ENCODE assay signal across 26 cellular contexts in genomic region chr10:95421782-95422181, GRCh38.
DNase-seq lines count a peak whose midpoint lies in the region; ATAC-seq and TF ChIP-seq lines count a peak whose summit lies in the region.
"Had no signal": no experiment of that assay in that cellular context is flagged by ENCODE, and none has a peak within 500 bp of the region (broad histone marks: within the 10 kb centered on the region; RNA-seq: fewer than 3 reads in every experiment).

No MANE protein-coding gene starts in this region.

- CTCF ChIA-PET in CD4-positive, alpha-beta memory T cell (lab: Charles Lee; ENCODE audit: partially characterized antibody): interaction anchor here (1.0 kb wide), 2 partner anchors 8 to 24 kb away, joined by 3 to 4 read pairs; no protein-coding TSS in a partner anchor
- CTCF ChIA-PET in T-cell (lab: Charles Lee): no interaction called here

- no peak for DNase-seq in heart left ventricle
- DNase-seq in left cardiac atrium: no peak
- peak in 1 of 2 donors; percentile 57 for DNase-seq in left lung
- peak in 1 of 49 donors; percentile 29 for DNase-seq in substantia nigra (lab: John Stamatoyannopoulos, UW)
- DNase-seq in CD4-positive, alpha-beta memory T cell: no peak
- no peak for DNase-seq in dedifferentiated amniotic fluid mesenchymal stem cell (ENCODE audit: extremely low spot score)
- no peak for DNase-seq in erythroblast (lab: John Stamatoyannopoulos, UW)
- no peak for DNase-seq in T-cell
- DNase-seq: activated CD4-positive, alpha-beta T cell treated with anti-CD3 and anti-CD28 coated beads, Interleukin-2, amount 50 U/mL, for 48 hours; activated CD4-positive, CD25-positive, alpha-beta regulatory T cell treated with anti-CD3 and anti-CD28 coated beads, Interleukin-2, amount 50 U/mL, for 72 hours; activated naive CD8-positive, alpha-beta T cell treated with anti-CD3 and anti-CD28 coated beads, Interleukin-2, amount 50 U/mL, for 24 hours; activated T-cell treated with anti-CD3 and anti-CD28 coated beads, Interleukin-2, amount 50 U/mL, for 48 hours; Calu3; DMS79; GDM1; HCEC 1CT; Kasumi-1; naive thymus-derived CD8-positive, alpha-beta T cell; NCI-H1417 treated with DMSO at 0.1 percent for 48 hours; NCI-H2081 treated with DMSO at 0.1 percent for 48 hours; NCI-H226; PC-9; SHP77; T-helper 2 cell had no signal

- ATAC-seq in heart left ventricle: no peak
- no peak for ATAC-seq in left cardiac atrium
- peak; percentile 69 for ATAC-seq in left lung
- no peak for ATAC-seq in T-cell (replicated peaks in 1 of 4)
- ATAC-seq: activated naive CD8-positive, alpha-beta T cell treated with anti-CD3 and anti-CD28 coated beads, Interleukin-2, amount 50 U/mL, for 24 hours; naive thymus-derived CD8-positive, alpha-beta T cell; stimulated activated effector memory CD8-positive, alpha-beta T cell treated with anti-CD3 and anti-CD28 coated beads, Interleukin-12 subunit alpha, Interleukin-12 subunit beta, amount 100 ng/mL, for 72 hours had no signal

- intact Hi-C loops in heart left ventricle (cut with DNase I): loop anchor here in 2 of 10 donors (5.0 to 10.0 kb wide), 2 partner anchors 34 to 143 kb away; partner anchors contain the start of gene SORBS1 (in 1 of the 2)
- intact Hi-C loops in left cardiac atrium (cut with DNase I): loop anchor here in 1 of 2 donors (5.0 kb wide), 1 partner anchor 44 kb away; no protein-coding TSS in a partner anchor
- intact Hi-C loops in left lung (cut with DNase I): no loop called here
- intact Hi-C loops in CD4-positive, alpha-beta memory T cell (cut with micrococcal nuclease): no loop called here

- H3K9me3 Mint-ChIP-seq in CD4-positive, alpha-beta memory T cell: no peaks in the 10 kb centered on the region
- no peaks in the 10 kb centered on the region for H3K9me3 Mint-ChIP-seq in T-cell
- H3K9me3 Mint-ChIP-seq: activated naive CD8-positive, alpha-beta T cell treated with anti-CD3 and anti-CD28 coated beads, Interleukin-2, amount 50 U/mL, for 24 hours; naive thymus-derived CD8-positive, alpha-beta T cell; stimulated activated effector memory CD8-positive, alpha-beta T cell treated with anti-CD3 and anti-CD28 coated beads, Interleukin-12 subunit alpha, Interleukin-12 subunit beta, amount 100 ng/mL, for 72 hours had no signal

- H3K27me3 Mint-ChIP-seq in CD4-positive, alpha-beta memory T cell: peaks cover 0 to 1% of the 10 kb centered on the region in 2 donors
- no peaks in the 10 kb centered on the region for H3K27me3 Mint-ChIP-seq in T-cell
- H3K27me3 Mint-ChIP-seq: activated naive CD8-positive, alpha-beta T cell treated with anti-CD3 and anti-CD28 coated beads, Interleukin-2, amount 50 U/mL, for 24 hours had no signal

- no peak for TF ChIP-seq CTCF in heart left ventricle (IDR thresholded peaks at IDR 0.05)
- TF ChIP-seq CTCF in left lung (IDR thresholded peaks at IDR 0.05): no peak

- peaks cover 0 to 79% (median 31%) of the 10 kb centered on the region in 9 donors for H3K36me3 ChIP-seq in heart left ventricle
- H3K36me3 ChIP-seq in left lung: peaks cover 0 to 6% of the 10 kb centered on the region in 2 donors
- no peaks in the 10 kb centered on the region for H3K36me3 ChIP-seq in CD4-positive, alpha-beta memory T cell (ENCODE audit: insufficient read depth, low read length)

- H3K36me3 Mint-ChIP-seq in CD4-positive, alpha-beta memory T cell: no peaks in the 10 kb centered on the region
- H3K36me3 Mint-ChIP-seq in T-cell: no peaks in the 10 kb centered on the region
- H3K36me3 Mint-ChIP-seq: naive thymus-derived CD8-positive, alpha-beta T cell; stimulated activated effector memory CD8-positive, alpha-beta T cell treated with anti-CD3 and anti-CD28 coated beads, Interleukin-12 subunit alpha, Interleukin-12 subunit beta, amount 100 ng/mL, for 72 hours had no signal

- POLR2A ChIA-PET in CD4-positive, alpha-beta memory T cell (lab: Charles Lee; ENCODE audit: partially characterized antibody): no interaction called here
- POLR2A ChIA-PET in T-cell (lab: Charles Lee): no interaction called here

- no peak overlapping the region for H3K4me3 Mint-ChIP-seq in CD4-positive, alpha-beta memory T cell
- no peak overlapping the region for H3K4me3 Mint-ChIP-seq in T-cell
- H3K4me3 Mint-ChIP-seq: activated naive CD8-positive, alpha-beta T cell treated with anti-CD3 and anti-CD28 coated beads, Interleukin-2, amount 50 U/mL, for 24 hours; naive thymus-derived CD8-positive, alpha-beta T cell; stimulated activated effector memory CD8-positive, alpha-beta T cell treated with anti-CD3 and anti-CD28 coated beads, Interleukin-12 subunit alpha, Interleukin-12 subunit beta, amount 100 ng/mL, for 72 hours had no signal

- peak overlapping the region in 1 of 7 donors; percentile 21 for H3K27ac Mint-ChIP-seq in CD4-positive, alpha-beta memory T cell
- no peak overlapping the region for H3K27ac Mint-ChIP-seq in T-cell
- H3K27ac Mint-ChIP-seq: activated naive CD8-positive, alpha-beta T cell treated with anti-CD3 and anti-CD28 coated beads, Interleukin-2, amount 50 U/mL, for 24 hours; naive thymus-derived CD8-positive, alpha-beta T cell; stimulated activated effector memory CD8-positive, alpha-beta T cell treated with anti-CD3 and anti-CD28 coated beads, Interleukin-12 subunit alpha, Interleukin-12 subunit beta, amount 100 ng/mL, for 72 hours had no signal

- peak overlapping the region in 11 of 12 donors; percentile 25 to 98 (median 61) for H3K27ac ChIP-seq in heart left ventricle
- H3K27ac ChIP-seq in left lung: no peak overlapping the region
- peak overlapping the region; percentile 32 for H3K27ac ChIP-seq in substantia nigra (ENCODE audit: low read depth, low read length, poor library complexity, severe bottlenecking)
- no peak overlapping the region for H3K27ac ChIP-seq in CD4-positive, alpha-beta memory T cell (ENCODE audit: low read depth, low read length)
- H3K27ac ChIP-seq: C4-2B, PC-9 had no signal

- TF ChIP-seq POLR2A in heart left ventricle (IDR thresholded peaks at IDR 0.05) (no peak), erythroblast (IDR thresholded peaks at IDR 0.05; ENCODE audit: low read length) (no peak)

- H3K4me1 ChIP-seq in heart left ventricle (peaks cover 0 to 78% (median 40%) of the 10 kb centered on the region in 12 donors), left lung (no peaks in the 10 kb centered on the region)
- no peaks in the 10 kb centered on the region for H3K4me1 ChIP-seq in CD4-positive, alpha-beta memory T cell (ENCODE audit: insufficient read depth, low read length)

- H3K4me1 Mint-ChIP-seq in CD4-positive, alpha-beta memory T cell: no peaks in the 10 kb centered on the region
- no peaks in the 10 kb centered on the region for H3K4me1 Mint-ChIP-seq in T-cell
- H3K4me1 Mint-ChIP-seq: activated naive CD8-positive, alpha-beta T cell treated with anti-CD3 and anti-CD28 coated beads, Interleukin-2, amount 50 U/mL, for 24 hours; naive thymus-derived CD8-positive, alpha-beta T cell; stimulated activated effector memory CD8-positive, alpha-beta T cell treated with anti-CD3 and anti-CD28 coated beads, Interleukin-12 subunit alpha, Interleukin-12 subunit beta, amount 100 ng/mL, for 72 hours had no signal

- H3K27me3 ChIP-seq in heart left ventricle (no peaks in the 10 kb centered on the region), left lung (no peaks in the 10 kb centered on the region)
- H3K27me3 ChIP-seq in CD4-positive, alpha-beta memory T cell (ENCODE audit: insufficient read depth, low read length): no peaks in the 10 kb centered on the region

- WGBS in heart left ventricle, 4 donors: 62 to 78% (median 69%) methylated on average over 3 of the region's 3 CpGs

- no peaks in the 10 kb centered on the region for H3K9me3 ChIP-seq in heart left ventricle
- no peaks in the 10 kb centered on the region for H3K9me3 ChIP-seq in left lung
- H3K9me3 ChIP-seq in CD4-positive, alpha-beta memory T cell (ENCODE audit: control insufficient read depth in 1 of 2, low read length in 2 of 2): no peaks in the 10 kb centered on the region

- H3K4me3 ChIP-seq in heart left ventricle (peak overlapping the region in 4 of 12 donors; percentile 0 to 21 (median 2)), left lung (no peak overlapping the region)
- no peak overlapping the region for H3K4me3 ChIP-seq in CD4-positive, alpha-beta memory T cell (ENCODE audit: low read length in 2 of 2)
- H3K4me3 ChIP-seq: PC-9 had no signal

Comparison
In these comparisons a context has a peak if more than half of its experiments do, and no peak if none do; other contexts are left out.
1. H3K27ac ChIP-seq: peak in heart left ventricle (11 of 12) and substantia nigra (single experiment); none in left lung (0 of 2) and CD4-positive, alpha-beta memory T cell (single experiment).